17 cellular contexts compared by ENCODE assay signal in genomic region chr4:15331930-15332329, GRCh38.
DNase-seq lines count a peak whose midpoint lies in the region; TF ChIP-seq lines count a peak whose summit lies in the region.
"Had no signal": no experiment of that assay in that cellular context is flagged by ENCODE, and none has a peak within 500 bp of the region (broad histone marks: within the 10 kb centered on the region; RNA-seq: fewer than 3 reads in every experiment).

No MANE protein-coding gene starts in this region.

- peak overlapping the region; percentile 7 for H2AFZ ChIP-seq in smooth muscle cell (ENCODE audit: low read depth)
- H2AFZ ChIP-seq: GM23248 had no signal

- no peak for TF ChIP-seq CTCF in smooth muscle cell (IDR thresholded peaks at IDR 0.05; ENCODE audit: borderline replicate concordance, insufficient read depth, poor library complexity, severe bottlenecking)

- H3K27me3 ChIP-seq in smooth muscle cell (ENCODE audit: low read depth), result no peaks in the 10 kb centered on the region

- peak overlapping the region; percentile 68 for H3K4me2 ChIP-seq in smooth muscle cell
- H3K4me2 ChIP-seq: A549 had no signal

- peak overlapping the region; percentile 19 for H3K4me3 ChIP-seq in smooth muscle cell
- H3K4me3 ChIP-seq: A549, GM23248, HAP-1 had no signal

- peaks cover 12% of the 10 kb centered on the region for H3F3A ChIP-seq in smooth muscle cell (ENCODE audit: low read depth)

- peak overlapping the region; percentile 74 for H3K27ac ChIP-seq in smooth muscle cell (ENCODE audit: low read depth)
- H3K27ac ChIP-seq: 22Rv1, A549, C4-2B, GM23248, HL-60 had no signal

- no peaks in the 10 kb centered on the region for H3K36me3 ChIP-seq in smooth muscle cell (ENCODE audit: low read depth)
- H3K36me3 ChIP-seq: HAP-1 had no signal

- no peaks in the 10 kb centered on the region for H3K79me2 ChIP-seq in smooth muscle cell (ENCODE audit: low read depth)

- H3K9me3 ChIP-seq in smooth muscle cell (replicated peaks; ENCODE audit: low read depth), result no peaks in the 10 kb centered on the region
- H3K9me3 ChIP-seq: A549, Caco-2, HAP-1 had no signal

- H3K9ac ChIP-seq in smooth muscle cell (ENCODE audit: low read depth), result no peak overlapping the region
- H3K9ac ChIP-seq: GM23248 had no signal

- peak; percentile 19 for DNase-seq in ELF-1 (ENCODE audit: low read depth, low spot score)
- peak; percentile 51 for DNase-seq in amniotic epithelial cell (ENCODE audit: low read depth)
- peak; percentile 31 for DNase-seq in myocyte (ENCODE audit: low read depth)
- no peak for DNase-seq in smooth muscle cell (lab: John Stamatoyannopoulos, UW; ENCODE audit: unreplicated experiment)
- DNase-seq in NCI-H2227 (lab: John Stamatoyannopoulos, UW; ENCODE audit: unreplicated experiment), result no peak
- DNase-seq in iPS-NIHi7 (ENCODE audit: extremely low spot score), result no peak
- DNase-seq in globus pallidus (ENCODE audit: low spot score), result no peak
- DNase-seq: AML-193; Caco-2; CD4-positive, alpha-beta T cell; GDM1 had no signal

- WGBS in smooth muscle cell (ENCODE audit: low lambda C conversion rate), result 14% methylated on average over 3 of the region's 3 CpGs

- no peaks in the 10 kb centered on the region for H4K20me1 ChIP-seq in smooth muscle cell (ENCODE audit: low read depth)

- H3K4me1 ChIP-seq in smooth muscle cell (ENCODE audit: low read depth), result no peaks in the 10 kb centered on the region
- H3K4me1 ChIP-seq: A549, Caco-2, HAP-1 had no signal

Comparison
In these comparisons a context has a peak if more than half of its experiments do, and no peak if none do; other contexts are left out.
1. DNase-seq: peak in ELF-1 (single experiment), amniotic epithelial cell (single experiment) and myocyte (single experiment); none in smooth muscle cell (single experiment), NCI-H2227 (single experiment), iPS-NIHi7 (single experiment) and globus pallidus (single experiment).